1 cellular context compared by ENCODE assay signal in the genomic region with DNA sequence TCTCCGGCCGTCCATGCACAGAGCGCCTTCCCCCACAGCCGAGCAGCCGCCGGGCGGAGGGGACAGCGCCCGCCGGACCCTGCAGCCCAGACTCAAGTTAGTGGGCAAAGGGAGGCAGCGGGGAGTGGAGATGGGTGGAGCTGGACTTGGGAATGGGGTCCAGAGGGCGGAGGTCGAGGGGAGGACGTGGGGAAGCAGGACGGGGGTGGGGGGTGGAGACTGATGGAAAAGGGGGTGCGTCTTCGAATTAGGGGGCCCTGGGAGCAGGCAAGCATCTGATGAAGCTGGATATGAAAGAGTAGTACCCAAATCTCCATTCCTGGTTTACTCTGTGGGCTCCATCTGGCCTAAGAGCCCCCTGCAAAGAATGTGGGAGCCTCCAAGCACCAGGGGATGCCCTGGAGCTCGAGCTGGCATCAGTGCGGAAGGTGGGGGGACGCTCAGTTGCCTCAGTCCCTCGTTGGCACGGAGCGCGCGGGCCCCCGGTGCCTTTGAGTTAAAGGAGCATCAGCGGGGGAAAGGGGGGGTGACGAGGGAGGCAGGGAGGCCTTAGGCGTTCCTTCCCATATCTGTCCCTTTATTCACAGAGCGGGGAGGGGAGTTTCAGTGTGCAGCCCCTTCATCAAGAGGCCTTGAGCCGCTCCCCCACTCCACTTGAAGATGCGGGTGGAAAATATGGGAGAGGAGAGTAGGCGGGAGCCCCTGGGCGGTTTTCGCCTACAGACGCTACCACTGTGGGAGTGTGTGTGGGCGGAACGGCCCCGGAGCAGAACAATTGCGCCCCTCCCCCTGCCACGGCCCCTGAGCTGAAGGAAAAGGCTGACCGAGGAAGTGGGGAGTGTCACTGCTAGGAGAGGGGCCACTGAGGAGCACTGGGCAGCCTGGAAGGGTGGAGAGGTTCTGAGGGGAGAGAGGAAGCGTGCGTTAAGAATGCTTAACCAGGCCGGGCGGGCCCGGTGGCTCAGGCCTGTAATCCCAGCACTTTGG.
TF ChIP-seq lines count a peak whose summit lies in the region.

No MANE protein-coding gene starts in this region.

TF ChIP-seq in K562, 482 proteins besides CTCF, POLR2A, EP300 and RAD21 (continues in another document):
- TF ChIP-seq POLR2AphosphoS5 (IDR thresholded peaks at IDR 0.05; ENCODE audit: control insufficient read depth, insufficient read depth, low read depth, low read length), result peak; percentile 63; the same call in 1 of the 2 replicates
- TF ChIP-seq, protein P1, sequence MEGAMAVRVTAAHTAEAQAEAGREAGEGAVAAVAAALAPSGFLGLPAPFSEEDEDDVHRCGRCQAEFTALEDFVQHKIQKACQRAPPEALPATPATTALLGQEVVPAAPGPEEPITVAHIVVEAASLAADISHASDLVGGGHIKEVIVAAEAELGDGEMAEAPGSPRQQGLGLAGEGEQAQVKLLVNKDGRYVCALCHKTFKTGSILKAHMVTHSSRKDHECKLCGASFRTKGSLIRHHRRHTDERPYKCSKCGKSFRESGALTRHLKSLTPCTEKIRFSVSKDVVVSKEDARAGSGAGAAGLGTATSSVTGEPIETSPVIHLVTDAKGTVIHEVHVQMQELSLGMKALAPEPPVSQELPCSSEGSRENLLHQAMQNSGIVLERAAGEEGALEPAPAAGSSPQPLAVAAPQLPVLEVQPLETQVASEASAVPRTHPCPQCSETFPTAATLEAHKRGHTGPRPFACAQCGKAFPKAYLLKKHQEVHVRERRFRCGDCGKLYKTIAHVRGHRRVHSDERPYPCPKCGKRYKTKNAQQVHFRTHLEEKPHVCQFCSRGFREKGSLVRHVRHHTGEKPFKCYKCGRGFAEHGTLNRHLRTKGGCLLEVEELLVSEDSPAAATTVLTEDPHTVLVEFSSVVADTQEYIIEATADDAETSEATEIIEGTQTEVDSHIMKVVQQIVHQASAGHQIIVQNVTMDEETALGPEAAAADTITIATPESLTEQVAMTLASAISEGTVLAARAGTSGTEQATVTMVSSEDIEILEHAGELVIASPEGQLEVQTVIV (CRISPR knock-in tag; IDR thresholded peaks at IDR 0.05; ENCODE audit: borderline replicate concordance), result no peak
- TF ChIP-seq, protein P2, sequence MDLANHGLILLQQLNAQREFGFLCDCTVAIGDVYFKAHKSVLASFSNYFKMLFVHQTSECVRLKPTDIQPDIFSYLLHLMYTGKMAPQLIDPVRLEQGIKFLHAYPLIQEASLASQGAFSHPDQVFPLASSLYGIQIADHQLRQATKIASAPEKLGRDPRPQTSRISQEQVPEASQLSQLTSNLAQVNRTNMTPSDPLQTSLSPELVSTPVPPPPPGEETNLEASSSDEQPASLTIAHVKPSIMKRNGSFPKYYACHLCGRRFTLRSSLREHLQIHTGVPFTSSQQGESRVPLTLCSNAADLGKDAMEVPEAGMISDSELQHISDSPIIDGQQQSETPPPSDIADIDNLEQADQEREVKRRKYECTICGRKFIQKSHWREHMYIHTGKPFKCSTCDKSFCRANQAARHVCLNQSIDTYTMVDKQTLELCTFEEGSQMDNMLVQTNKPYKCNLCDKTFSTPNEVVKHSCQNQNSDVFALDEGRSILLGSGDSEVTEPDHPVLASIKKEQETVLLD (IDR thresholded peaks at IDR 0.05), result peak; percentile 70; the same call in 1 of the 2 replicates
- peak; percentile 65 for TF ChIP-seq TEAD4 (IDR thresholded peaks at IDR 0.05; ENCODE audit: low read length)
- TF ChIP-seq TEAD4 (CRISPR knock-in tag; IDR thresholded peaks at IDR 0.05; ENCODE audit: borderline replicate concordance), result no peak
- TF ChIP-seq, protein P3, sequence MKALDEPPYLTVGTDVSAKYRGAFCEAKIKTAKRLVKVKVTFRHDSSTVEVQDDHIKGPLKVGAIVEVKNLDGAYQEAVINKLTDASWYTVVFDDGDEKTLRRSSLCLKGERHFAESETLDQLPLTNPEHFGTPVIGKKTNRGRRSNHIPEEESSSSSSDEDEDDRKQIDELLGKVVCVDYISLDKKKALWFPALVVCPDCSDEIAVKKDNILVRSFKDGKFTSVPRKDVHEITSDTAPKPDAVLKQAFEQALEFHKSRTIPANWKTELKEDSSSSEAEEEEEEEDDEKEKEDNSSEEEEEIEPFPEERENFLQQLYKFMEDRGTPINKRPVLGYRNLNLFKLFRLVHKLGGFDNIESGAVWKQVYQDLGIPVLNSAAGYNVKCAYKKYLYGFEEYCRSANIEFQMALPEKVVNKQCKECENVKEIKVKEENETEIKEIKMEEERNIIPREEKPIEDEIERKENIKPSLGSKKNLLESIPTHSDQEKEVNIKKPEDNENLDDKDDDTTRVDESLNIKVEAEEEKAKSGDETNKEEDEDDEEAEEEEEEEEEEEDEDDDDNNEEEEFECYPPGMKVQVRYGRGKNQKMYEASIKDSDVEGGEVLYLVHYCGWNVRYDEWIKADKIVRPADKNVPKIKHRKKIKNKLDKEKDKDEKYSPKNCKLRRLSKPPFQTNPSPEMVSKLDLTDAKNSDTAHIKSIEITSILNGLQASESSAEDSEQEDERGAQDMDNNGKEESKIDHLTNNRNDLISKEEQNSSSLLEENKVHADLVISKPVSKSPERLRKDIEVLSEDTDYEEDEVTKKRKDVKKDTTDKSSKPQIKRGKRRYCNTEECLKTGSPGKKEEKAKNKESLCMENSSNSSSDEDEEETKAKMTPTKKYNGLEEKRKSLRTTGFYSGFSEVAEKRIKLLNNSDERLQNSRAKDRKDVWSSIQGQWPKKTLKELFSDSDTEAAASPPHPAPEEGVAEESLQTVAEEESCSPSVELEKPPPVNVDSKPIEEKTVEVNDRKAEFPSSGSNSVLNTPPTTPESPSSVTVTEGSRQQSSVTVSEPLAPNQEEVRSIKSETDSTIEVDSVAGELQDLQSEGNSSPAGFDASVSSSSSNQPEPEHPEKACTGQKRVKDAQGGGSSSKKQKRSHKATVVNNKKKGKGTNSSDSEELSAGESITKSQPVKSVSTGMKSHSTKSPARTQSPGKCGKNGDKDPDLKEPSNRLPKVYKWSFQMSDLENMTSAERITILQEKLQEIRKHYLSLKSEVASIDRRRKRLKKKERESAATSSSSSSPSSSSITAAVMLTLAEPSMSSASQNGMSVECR (CRISPR knock-in tag; IDR thresholded peaks at IDR 0.05), result peak; percentile 59; the same call in 1 of the 2 replicates
- TF ChIP-seq SIN3A (IDR thresholded peaks at IDR 0.05; ENCODE audit: borderline replicate concordance in 2 of 2, control insufficient read depth in 1 of 2, low read depth in 2 of 2, low read length in 2 of 2), result peak in 1 of 2 experiments; percentile 29; a peak in 1 of 4 replicates
- TF ChIP-seq CTBP1 (IDR thresholded peaks at IDR 0.05; ENCODE audit: borderline replicate concordance), result peak; percentile 28; the same call in 1 of the 2 replicates
- TF ChIP-seq, protein P4, sequence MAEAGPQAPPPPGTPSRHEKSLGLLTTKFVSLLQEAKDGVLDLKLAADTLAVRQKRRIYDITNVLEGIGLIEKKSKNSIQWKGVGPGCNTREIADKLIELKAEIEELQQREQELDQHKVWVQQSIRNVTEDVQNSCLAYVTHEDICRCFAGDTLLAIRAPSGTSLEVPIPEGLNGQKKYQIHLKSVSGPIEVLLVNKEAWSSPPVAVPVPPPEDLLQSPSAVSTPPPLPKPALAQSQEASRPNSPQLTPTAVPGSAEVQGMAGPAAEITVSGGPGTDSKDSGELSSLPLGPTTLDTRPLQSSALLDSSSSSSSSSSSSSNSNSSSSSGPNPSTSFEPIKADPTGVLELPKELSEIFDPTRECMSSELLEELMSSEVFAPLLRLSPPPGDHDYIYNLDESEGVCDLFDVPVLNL (CRISPR knock-in tag; IDR thresholded peaks at IDR 0.05; ENCODE audit: low read depth), result no peak
- TF ChIP-seq EGR1 (conservative IDR thresholded peaks at IDR 0.05), result peak; percentile 99
- TF ChIP-seq, protein P5, sequence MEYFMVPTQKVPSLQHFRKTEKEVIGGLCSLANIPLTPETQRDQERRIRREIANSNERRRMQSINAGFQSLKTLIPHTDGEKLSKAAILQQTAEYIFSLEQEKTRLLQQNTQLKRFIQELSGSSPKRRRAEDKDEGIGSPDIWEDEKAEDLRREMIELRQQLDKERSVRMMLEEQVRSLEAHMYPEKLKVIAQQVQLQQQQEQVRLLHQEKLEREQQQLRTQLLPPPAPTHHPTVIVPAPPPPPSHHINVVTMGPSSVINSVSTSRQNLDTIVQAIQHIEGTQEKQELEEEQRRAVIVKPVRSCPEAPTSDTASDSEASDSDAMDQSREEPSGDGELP (CRISPR knock-in tag; IDR thresholded peaks at IDR 0.05; ENCODE audit: borderline replicate concordance), result peak; percentile 30; the same call in 1 of the 2 replicates
- no peak for TF ChIP-seq KLF10 (CRISPR knock-in tag; IDR thresholded peaks at IDR 0.05)
- TF ChIP-seq, protein P6, sequence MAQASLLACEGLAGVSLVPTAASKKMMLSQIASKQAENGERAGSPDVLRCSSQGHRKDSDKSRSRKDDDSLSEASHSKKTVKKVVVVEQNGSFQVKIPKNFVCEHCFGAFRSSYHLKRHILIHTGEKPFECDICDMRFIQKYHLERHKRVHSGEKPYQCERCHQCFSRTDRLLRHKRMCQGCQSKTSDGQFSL (CRISPR knock-in tag; IDR thresholded peaks at IDR 0.05), result peak; percentile 76
- TF ChIP-seq, protein P6 (tag; IDR thresholded peaks at IDR 0.05), result peak in 1 of 2 experiments; percentile 20; a peak in 1 of 4 replicates
- no peak for TF ChIP-seq RBM34 (IDR thresholded peaks at IDR 0.05; ENCODE audit: borderline replicate concordance, insufficient read depth, low read length)
- peak; percentile 53; the same call in 1 of the 2 replicates for TF ChIP-seq RNF2 (IDR thresholded peaks at IDR 0.05)
- TF ChIP-seq MECOM (CRISPR knock-in tag; IDR thresholded peaks at IDR 0.05), result no peak
- TF ChIP-seq ZFPM2 (CRISPR knock-in tag; IDR thresholded peaks at IDR 0.05), result 0 out of 2 replicates have a peak, but pooled peaks have one; percentile 44
- TF ChIP-seq ZNF717 (CRISPR knock-in tag; IDR thresholded peaks at IDR 0.05), result no peak
- TF ChIP-seq ZNF445 (CRISPR knock-in tag; IDR thresholded peaks at IDR 0.05; ENCODE audit: low read depth), result no peak
- peak; percentile 31; the same call in 1 of the 2 replicates for TF ChIP-seq CREM (IDR thresholded peaks at IDR 0.05; ENCODE audit: low read depth)
- TF ChIP-seq VEZF1 (CRISPR knock-in tag; IDR thresholded peaks at IDR 0.05), result peak; percentile 76
- no peak for TF ChIP-seq ATF1 (CRISPR knock-in tag; IDR thresholded peaks at IDR 0.05)
- peak; percentile 45; the same call in 1 of the 2 replicates for TF ChIP-seq ATF1 (tag; IDR thresholded peaks at IDR 0.05)
- TF ChIP-seq TAF1 (IDR thresholded peaks at IDR 0.05; ENCODE audit: control insufficient read depth, extremely low read depth, insufficient read depth, low read length, severe bottlenecking), result peak; percentile 26
- TF ChIP-seq ARNT (IDR thresholded peaks at IDR 0.05), result no peak
- TF ChIP-seq KLF13 (tag; IDR thresholded peaks at IDR 0.05; ENCODE audit: borderline replicate concordance, low read depth), result 0 out of 2 replicates have a peak, but pooled peaks have one; percentile 22
- peak; percentile 46; the same call in 1 of the 2 replicates for TF ChIP-seq ZBTB7A (IDR thresholded peaks at IDR 0.05; ENCODE audit: borderline replicate concordance, control insufficient read depth, low read depth, low read length)
- peak; percentile 51; the same call in 1 of the 2 replicates for TF ChIP-seq SOX6 (IDR thresholded peaks at IDR 0.05)
- TF ChIP-seq KLF16 (IDR thresholded peaks at IDR 0.05), result peak; percentile 35; the same call in 1 of the 2 replicates
- 0 out of 2 replicates have a peak, but pooled peaks have one; percentile 35 for TF ChIP-seq SMAD4 (CRISPR knock-in tag; conservative IDR thresholded peaks at IDR 0.05)
- peak; percentile 20 for TF ChIP-seq CCNT2 (IDR thresholded peaks at IDR 0.05; ENCODE audit: borderline replicate concordance, extremely low read depth, insufficient read length, low read depth, low read length)
- TF ChIP-seq, protein P7, sequence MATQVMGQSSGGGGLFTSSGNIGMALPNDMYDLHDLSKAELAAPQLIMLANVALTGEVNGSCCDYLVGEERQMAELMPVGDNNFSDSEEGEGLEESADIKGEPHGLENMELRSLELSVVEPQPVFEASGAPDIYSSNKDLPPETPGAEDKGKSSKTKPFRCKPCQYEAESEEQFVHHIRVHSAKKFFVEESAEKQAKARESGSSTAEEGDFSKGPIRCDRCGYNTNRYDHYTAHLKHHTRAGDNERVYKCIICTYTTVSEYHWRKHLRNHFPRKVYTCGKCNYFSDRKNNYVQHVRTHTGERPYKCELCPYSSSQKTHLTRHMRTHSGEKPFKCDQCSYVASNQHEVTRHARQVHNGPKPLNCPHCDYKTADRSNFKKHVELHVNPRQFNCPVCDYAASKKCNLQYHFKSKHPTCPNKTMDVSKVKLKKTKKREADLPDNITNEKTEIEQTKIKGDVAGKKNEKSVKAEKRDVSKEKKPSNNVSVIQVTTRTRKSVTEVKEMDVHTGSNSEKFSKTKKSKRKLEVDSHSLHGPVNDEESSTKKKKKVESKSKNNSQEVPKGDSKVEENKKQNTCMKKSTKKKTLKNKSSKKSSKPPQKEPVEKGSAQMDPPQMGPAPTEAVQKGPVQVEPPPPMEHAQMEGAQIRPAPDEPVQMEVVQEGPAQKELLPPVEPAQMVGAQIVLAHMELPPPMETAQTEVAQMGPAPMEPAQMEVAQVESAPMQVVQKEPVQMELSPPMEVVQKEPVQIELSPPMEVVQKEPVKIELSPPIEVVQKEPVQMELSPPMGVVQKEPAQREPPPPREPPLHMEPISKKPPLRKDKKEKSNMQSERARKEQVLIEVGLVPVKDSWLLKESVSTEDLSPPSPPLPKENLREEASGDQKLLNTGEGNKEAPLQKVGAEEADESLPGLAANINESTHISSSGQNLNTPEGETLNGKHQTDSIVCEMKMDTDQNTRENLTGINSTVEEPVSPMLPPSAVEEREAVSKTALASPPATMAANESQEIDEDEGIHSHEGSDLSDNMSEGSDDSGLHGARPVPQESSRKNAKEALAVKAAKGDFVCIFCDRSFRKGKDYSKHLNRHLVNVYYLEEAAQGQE (CRISPR knock-in tag; IDR thresholded peaks at IDR 0.05; ENCODE audit: low read depth), result 0 out of 2 replicates have a peak, but pooled peaks have one; percentile 29
- peak; percentile 31 to 61; a peak in 1 of 4 replicates for TF ChIP-seq MNT (conservative IDR thresholded peaks at IDR 0.05)
